Comparison of ENCODE assay signal across 18 cellular contexts in genomic region chr10:123548779-123549178, GRCh38.
"Had no signal": no experiment of that assay in that cellular context is flagged by ENCODE, and none has a peak within 500 bp of the region (broad histone marks: within the 10 kb centered on the region; RNA-seq: fewer than 3 reads in every experiment).

No MANE protein-coding gene starts in this region.

- H2AFZ ChIP-seq: neural progenitor cell had no signal

- H3K27me3 ChIP-seq: cardiac muscle cell, neural progenitor cell, thyroid gland had no signal

- DNase-seq: activated CD4-positive, alpha-beta T cell treated with anti-CD3 and anti-CD28 coated beads, Interleukin-2, amount 50 U/mL, for 48 hours; activated naive CD4-positive, alpha-beta T cell; activated naive CD8-positive, alpha-beta T cell treated with anti-CD3 and anti-CD28 coated beads for 36 hours; amniotic stem cell; kidney glomerular epithelial cell; left ventricle myocardium inferior; mesenchymal stem cell; naive thymus-derived CD4-positive, alpha-beta T cell; stimulated activated naive B cell treated with anti-CD40 and anti-IgM and Interleukin-4, amounts not matched to agents 10 μg/mL and 1 μg/mL and 100 μg/mL, for 72 hours; thyroid gland; WERI-Rb-1 had no signal

- H3K4me1 Mint-ChIP-seq: activated naive CD8-positive, alpha-beta T cell treated with anti-CD3 and anti-CD28 coated beads for 36 hours; activated T-helper 17 cell treated with anti-CD3 and anti-CD28 coated beads, Interleukin-2, amount 50 U/mL, for 72 hours; naive thymus-derived CD4-positive, alpha-beta T cell had no signal

- H3K27ac ChIP-seq: cardiac muscle cell, left ventricle myocardium inferior, neural progenitor cell, thyroid gland, WERI-Rb-1 had no signal

- H3K36me3 ChIP-seq: cardiac muscle cell, left ventricle myocardium inferior, thyroid gland, WERI-Rb-1 had no signal

- H3K4me2 ChIP-seq: neural progenitor cell had no signal

- H3K9me3 ChIP-seq: thyroid gland had no signal

- ATAC-seq: activated T-helper 17 cell treated with anti-CD3 and anti-CD28 coated beads, Interleukin-2, amount 50 U/mL, for 72 hours; naive thymus-derived CD4-positive, alpha-beta T cell had no signal

- FAIRE-seq: colon, endometrium, frontal cortex had no signal

- H3K4me3 Mint-ChIP-seq: activated naive CD8-positive, alpha-beta T cell treated with anti-CD3 and anti-CD28 coated beads for 36 hours; activated T-helper 17 cell treated with anti-CD3 and anti-CD28 coated beads, Interleukin-2, amount 50 U/mL, for 72 hours; naive thymus-derived CD4-positive, alpha-beta T cell; neural progenitor cell; stimulated activated naive B cell treated with anti-CD40 and anti-IgM and Interleukin-4, amounts not matched to agents 10 μg/mL and 1 μg/mL and 100 μg/mL, for 72 hours had no signal

- H3K9ac ChIP-seq: neural progenitor cell had no signal

- H3K4me3 ChIP-seq: cardiac muscle cell, left ventricle myocardium inferior, neural progenitor cell, thyroid gland had no signal

- H3K36me3 Mint-ChIP-seq: activated naive CD8-positive, alpha-beta T cell treated with anti-CD3 and anti-CD28 coated beads for 36 hours; neural progenitor cell had no signal

- H3K27ac Mint-ChIP-seq: activated naive CD8-positive, alpha-beta T cell treated with anti-CD3 and anti-CD28 coated beads for 36 hours; activated T-helper 17 cell treated with anti-CD3 and anti-CD28 coated beads, Interleukin-2, amount 50 U/mL, for 72 hours; naive thymus-derived CD4-positive, alpha-beta T cell; neural progenitor cell; progenitor cell of endocrine pancreas had no signal

- H3K4me1 ChIP-seq: left ventricle myocardium inferior, thyroid gland had no signal
